In genomic region chr16:85570213-85570734, GRCh38 we compare ENCODE assay signal across 8 cellular contexts. TPM values are rescaled to one million over a fixed set of nuclear protein-coding genes. Genes with fewer than 3 reads are reported as not detected.
DNase-seq lines count a peak whose midpoint lies in the region; ATAC-seq and TF ChIP-seq lines count a peak whose summit lies in the region.

No MANE protein-coding gene starts in this region.

- H3K4me1 ChIP-seq in mucosa of stomach (ENCODE audit: control insufficient read depth, insufficient read depth, low read length), result peaks cover 81% of the 10 kb centered on the region

- H3K27ac Mint-ChIP-seq in WTC11, result peak overlapping the region; percentile 95

- no peaks in the 10 kb centered on the region for H3K27me3 ChIP-seq in mucosa of stomach (ENCODE audit: control insufficient read depth, insufficient read depth, low read length)

- no peaks in the 10 kb centered on the region for H3K27me3 Mint-ChIP-seq in WTC11 (ENCODE audit: low read depth)

- peaks cover 7% of the 10 kb centered on the region; the same call in 1 of the 2 replicates for H3K9me3 Mint-ChIP-seq in WTC11

- H3K4me1 Mint-ChIP-seq in WTC11, result peaks cover 81% of the 10 kb centered on the region

- peak; percentile 36 for DNase-seq in NCI-H146 (lab: John Stamatoyannopoulos, UW)
- DNase-seq in NCI-H146 treated with DMSO at 0.1 percent for 48 hours (lab: John Stamatoyannopoulos, UW; ENCODE audit: unreplicated experiment), result no peak
- no peak for DNase-seq in WTC11 (ENCODE audit: low spot score)
- DNase-seq in NCI-H524 treated with DMSO at 0.1 percent for 48 hours (lab: John Stamatoyannopoulos, UW), result no peak
- no peak for DNase-seq in cerebellum (ENCODE audit: low spot score)
- DNase-seq in HPDE6-E6E7 (ENCODE audit: extremely low spot score), result no peak

- H3K36me3 ChIP-seq in mucosa of stomach (ENCODE audit: control insufficient read depth, insufficient read depth, low read length), result no peaks in the 10 kb centered on the region

- no peak overlapping the region for H3K4me3 Mint-ChIP-seq in WTC11

- CTCF ChIA-PET in WTC11 (lab: Charles Lee), result interaction anchor here (0.8 to 5.1 kb wide), 8 partner anchors 8 to 79 kb away, joined by 3 to 33 read pairs (median 6); no protein-coding TSS in a partner anchor

- POLR2A ChIA-PET in WTC11 (lab: Charles Lee), result interaction anchor here (0.9 kb wide), 1 partner anchor 8 kb away, joined by 4 read pairs; no protein-coding TSS in a partner anchor

- ATAC-seq in HG02885 (IDR thresholded peaks at IDR 0.05; ENCODE audit: poor library complexity, unreplicated experiment), result peak; percentile 6
- ATAC-seq in WTC11, result no peak

- peaks cover 7% of the 10 kb centered on the region for H3K36me3 Mint-ChIP-seq in WTC11

- TF ChIP-seq CTCF in WTC11 (IDR thresholded peaks at IDR 0.05), result no peak

- no peak overlapping the region for H3K4me3 ChIP-seq in mucosa of stomach (ENCODE audit: low read length)

- H3K9ac ChIP-seq in mucosa of stomach (ENCODE audit: low read length), result peak overlapping the region; percentile 33

- no peaks in the 10 kb centered on the region for H3K9me3 ChIP-seq in mucosa of stomach (ENCODE audit: control insufficient read depth, low read length)

TF ChIP-seq in WTC11, 78 proteins besides CTCF, POLR2A, EP300 and RAD21:
- TF ChIP-seq ZNF232 (CRISPR knock-in tag; IDR thresholded peaks at IDR 0.05) (0 out of 2 replicates have a peak, but pooled peaks have one; percentile 9), MYBL2 (CRISPR knock-in tag; IDR thresholded peaks at IDR 0.05) (no peak)
- TF ChIP-seq, protein P1, sequence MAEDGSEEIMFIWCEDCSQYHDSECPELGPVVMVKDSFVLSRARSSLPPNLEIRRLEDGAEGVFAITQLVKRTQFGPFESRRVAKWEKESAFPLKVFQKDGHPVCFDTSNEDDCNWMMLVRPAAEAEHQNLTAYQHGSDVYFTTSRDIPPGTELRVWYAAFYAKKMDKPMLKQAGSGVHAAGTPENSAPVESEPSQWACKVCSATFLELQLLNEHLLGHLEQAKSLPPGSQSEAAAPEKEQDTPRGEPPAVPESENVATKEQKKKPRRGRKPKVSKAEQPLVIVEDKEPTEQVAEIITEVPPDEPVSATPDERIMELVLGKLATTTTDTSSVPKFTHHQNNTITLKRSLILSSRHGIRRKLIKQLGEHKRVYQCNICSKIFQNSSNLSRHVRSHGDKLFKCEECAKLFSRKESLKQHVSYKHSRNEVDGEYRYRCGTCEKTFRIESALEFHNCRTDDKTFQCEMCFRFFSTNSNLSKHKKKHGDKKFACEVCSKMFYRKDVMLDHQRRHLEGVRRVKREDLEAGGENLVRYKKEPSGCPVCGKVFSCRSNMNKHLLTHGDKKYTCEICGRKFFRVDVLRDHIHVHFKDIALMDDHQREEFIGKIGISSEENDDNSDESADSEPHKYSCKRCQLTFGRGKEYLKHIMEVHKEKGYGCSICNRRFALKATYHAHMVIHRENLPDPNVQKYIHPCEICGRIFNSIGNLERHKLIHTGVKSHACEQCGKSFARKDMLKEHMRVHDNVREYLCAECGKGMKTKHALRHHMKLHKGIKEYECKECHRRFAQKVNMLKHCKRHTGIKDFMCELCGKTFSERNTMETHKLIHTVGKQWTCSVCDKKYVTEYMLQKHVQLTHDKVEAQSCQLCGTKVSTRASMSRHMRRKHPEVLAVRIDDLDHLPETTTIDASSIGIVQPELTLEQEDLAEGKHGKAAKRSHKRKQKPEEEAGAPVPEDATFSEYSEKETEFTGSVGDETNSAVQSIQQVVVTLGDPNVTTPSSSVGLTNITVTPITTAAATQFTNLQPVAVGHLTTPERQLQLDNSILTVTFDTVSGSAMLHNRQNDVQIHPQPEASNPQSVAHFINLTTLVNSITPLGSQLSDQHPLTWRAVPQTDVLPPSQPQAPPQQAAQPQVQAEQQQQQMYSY (CRISPR knock-in tag; IDR thresholded peaks at IDR 0.05), result peak; percentile 40; the same call in 1 of the 2 replicates
TF ChIP-seq in WTC11: peak in this region for 2.

RNA-seq across cellular contexts. Expression of gene GSE1, which starts 42.8 kb away (rescaled TPM):
- total RNA-seq in WTC11 (2021), result 91.0 to 124 TPM (median 93.8 TPM) in 3 replicates
- 45.9 TPM for total RNA-seq in cerebellum
